In the genomic region with DNA sequence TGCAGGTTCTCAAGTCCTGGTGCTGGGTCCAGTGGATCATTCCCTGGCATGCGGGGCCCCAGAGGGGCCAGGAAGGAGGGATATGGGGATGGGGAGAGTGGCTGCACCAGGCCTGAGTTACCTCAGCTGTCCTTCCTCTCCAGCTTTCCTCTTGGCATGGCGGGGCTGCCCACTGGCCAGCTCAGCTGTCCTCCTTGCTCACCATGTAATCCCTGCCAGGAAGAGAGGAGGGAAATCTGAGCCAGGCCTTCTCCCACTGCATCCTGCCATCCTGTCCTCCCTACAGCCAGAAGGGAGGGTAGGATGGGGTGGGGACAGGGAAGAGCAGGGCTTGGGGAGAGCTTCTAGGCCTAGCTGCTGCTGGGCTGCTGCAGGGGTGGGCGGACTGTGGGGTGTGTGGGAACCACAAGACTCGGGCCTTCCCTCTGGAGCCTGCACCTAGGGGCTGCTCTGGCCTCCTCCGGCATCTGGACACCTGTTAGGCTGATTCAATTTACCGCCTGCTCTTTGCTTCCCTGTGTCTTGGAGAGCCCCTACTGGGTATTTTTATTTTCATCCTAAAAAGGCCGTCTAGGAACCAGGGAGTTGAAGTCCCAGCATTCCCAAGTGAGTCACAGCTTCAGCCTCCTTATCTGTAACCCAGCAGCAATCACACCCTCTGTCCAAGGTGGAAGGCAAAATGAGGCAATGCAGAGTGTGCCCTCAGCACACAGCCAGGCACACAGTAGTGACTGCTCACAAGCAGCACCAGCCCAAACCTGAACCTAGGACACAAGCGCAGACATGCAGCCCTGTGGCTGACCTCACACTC, we compare ENCODE assay signal across 16 cellular contexts. TPM values are rescaled to one million over a fixed set of nuclear protein-coding genes. Genes with fewer than 3 reads are reported as not detected.
DNase-seq lines count a peak whose midpoint lies in the region; ATAC-seq and TF ChIP-seq lines count a peak whose summit lies in the region.
"Had no signal": no experiment of that assay in that cellular context is flagged by ENCODE, and none has a peak within 500 bp of the region (broad histone marks: within the 10 kb centered on the region; RNA-seq: fewer than 3 reads in every experiment).

No MANE protein-coding gene starts in this region.

- peak overlapping the region; percentile 71 for H3K27ac Mint-ChIP-seq in chondrocyte (ENCODE audit: unreplicated experiment)
- H3K27ac Mint-ChIP-seq: T-cell had no signal

- peaks cover 5% of the 10 kb centered on the region for H3K9me3 Mint-ChIP-seq in chondrocyte (ENCODE audit: low read depth)

- no peak for ATAC-seq in HG02852 (IDR thresholded peaks at IDR 0.05; ENCODE audit: unreplicated experiment)
- ATAC-seq in GM18868 (IDR thresholded peaks at IDR 0.05; ENCODE audit: unreplicated experiment), result no peak
- no peak for ATAC-seq in GM21367 (IDR thresholded peaks at IDR 0.05; ENCODE audit: unreplicated experiment)
- ATAC-seq: K562; stimulated activated naive CD8-positive, alpha-beta T cell treated with anti-CD3 and anti-CD28 coated beads, Interleukin-15, Interleukin-2, amounts not matched to agents 100 U/mL and 50 U/mL, for 24 hours had no signal

- H3K4me3 Mint-ChIP-seq in chondrocyte (ENCODE audit: unreplicated experiment), result no peak overlapping the region
- H3K4me3 Mint-ChIP-seq: T-cell had no signal

- peaks cover 2% of the 10 kb centered on the region for H3K36me3 Mint-ChIP-seq in chondrocyte (ENCODE audit: low read depth)
- H3K36me3 Mint-ChIP-seq: T-cell had no signal

- H3K4me1 Mint-ChIP-seq in chondrocyte (ENCODE audit: low read depth), result no peaks in the 10 kb centered on the region
- H3K4me1 Mint-ChIP-seq: T-cell had no signal

- DNase-seq in AG20443 (ENCODE audit: low spot score) (peak; percentile 59), LHCN-M2 (ENCODE audit: low read depth) (peak; percentile 69), chondrocyte (ENCODE audit: low spot score) (no peak), myocyte (ENCODE audit: low read depth) (peak; percentile 97), retina (no peak)
- DNase-seq: activated CD8-positive, alpha-beta memory T cell treated with anti-CD3 and anti-CD28 coated beads, Interleukin-2, amount 50 U/mL, for 4 hours; activated naive CD4-positive, alpha-beta T cell treated with anti-CD3 and anti-CD28 coated beads, Interleukin-2, amount 50 U/mL, for 16 hours; NCI-H146; stimulated activated naive CD8-positive, alpha-beta T cell treated with anti-CD3 and anti-CD28 coated beads, Interleukin-15, Interleukin-2, amounts not matched to agents 100 U/mL and 50 U/mL, for 24 hours; T-cell had no signal

- TF ChIP-seq CTCF in chondrocyte (IDR thresholded peaks at IDR 0.05), result no peak

- peaks cover 3% of the 10 kb centered on the region for H3K27me3 Mint-ChIP-seq in chondrocyte (ENCODE audit: low read depth)

RNA-seq across cellular contexts. Expression of a gene that starts 13.0 kb away (rescaled TPM):
- total RNA-seq in LHCN-M2 (2014; rRNA removed), result not detected in 2 replicates
- polyA plus RNA-seq in LHCN-M2 (2012), result not detected
- 0.12 to 0.18 TPM in 2 of 3 replicates, not detected in the other for total RNA-seq in chondrocyte
- 1.6 and 4.3 TPM in 2 replicates for total RNA-seq in myocyte
- 0.28 TPM for polyA plus RNA-seq in myocyte (2012)
- total RNA-seq: epithelial cell of proximal tubule, K562, NCI-H460, T-cell had no signal
- polyA plus RNA-seq: K562 had no signal

Comparison
In these comparisons a context has a peak if more than half of its experiments do, and no peak if none do; other contexts are left out.
1. DNase-seq: peak in AG20443 (single experiment), LHCN-M2 (single experiment) and myocyte (single experiment); none in chondrocyte (single experiment) and retina (single experiment).